9 cellular contexts compared by ENCODE assay signal in genomic region chr2:96251721-96252292, GRCh38. TPM values are rescaled to one million over a fixed set of nuclear protein-coding genes. Genes with fewer than 3 reads are reported as not detected.
DNase-seq lines count a peak whose midpoint lies in the region; ATAC-seq, FAIRE-seq and TF ChIP-seq lines count a peak whose summit lies in the region.
"Had no signal": no experiment of that assay in that cellular context is flagged by ENCODE, and none has a peak within 500 bp of the region (broad histone marks: within the 10 kb centered on the region; RNA-seq: fewer than 3 reads in every experiment).

No MANE protein-coding gene starts in this region.

- in situ Hi-C loops in Caki2 (cut with HindIII; ENCODE audit: low pct_unique_long_range_greater_than_20kb, low sequenced_read_pairs) = no loop called here
- in situ Hi-C loops in Panc1 (cut with HindIII; ENCODE audit: low pct_unique_long_range_greater_than_20kb, low sequenced_read_pairs) = loop anchor here (25.0 kb wide), 1 partner anchor 90 kb away; no protein-coding TSS in a partner anchor

- H3K4me3 ChIP-seq in Panc1 (ENCODE audit: low read depth in 2 of 2, low read length in 2 of 2) = no peak overlapping the region

- peak; percentile 95 for DNase-seq in Caki2 (ENCODE audit: low read depth)
- no peak for DNase-seq in Panc1 (ENCODE audit: low read depth, low spot score)
- DNase-seq in lung microvascular endothelial cell (ENCODE audit: low read depth in 2 of 2) = peak; percentile 94 to 95
- no peak for DNase-seq in GM19239 (ENCODE audit: insufficient read length, low spot score)
- no peak for DNase-seq in SIG-M5 (lab: John Stamatoyannopoulos, UW)
- DNase-seq in NOMO-1 (lab: John Stamatoyannopoulos, UW; ENCODE audit: unreplicated experiment in 2 of 2) = no peak

- TF ChIP-seq CTCF in Panc1 (IDR thresholded peaks at IDR 0.05) = no peak

- no peaks in the 10 kb centered on the region for H3K27me3 Mint-ChIP-seq in dendritic cell treated with granulocyte-macrophage colony-stimulating factor and Interleukin-4, amounts not matched to agents 40 ng/mL and 50 ng/mL, for 4 days

- CTCF ChIA-PET in Panc1 (lab: Charles Lee) = no interaction called here

- no peaks in the 10 kb centered on the region for H3K27me3 ChIP-seq in Panc1 (ENCODE audit: control insufficient read depth, insufficient read depth, low read length)

- H3K9me3 ChIP-seq in Panc1 (ENCODE audit: control insufficient read depth, insufficient read depth, low read depth, low read length) = no peaks in the 10 kb centered on the region

- peaks cover 10% of the 10 kb centered on the region; the same call in 1 of the 2 replicates for H3K36me3 ChIP-seq in Panc1 (ENCODE audit: control insufficient read depth, insufficient read depth, low read length)

- peak overlapping the region; percentile 99 for H3K27ac Mint-ChIP-seq in dendritic cell treated with granulocyte-macrophage colony-stimulating factor and Interleukin-4, amounts not matched to agents 40 ng/mL and 50 ng/mL, for 4 days

- no peak overlapping the region for H3K27ac ChIP-seq in Panc1 (ENCODE audit: low read length)

- no peak overlapping the region for H3K4me3 Mint-ChIP-seq in dendritic cell treated with granulocyte-macrophage colony-stimulating factor and Interleukin-4, amounts not matched to agents 40 ng/mL and 50 ng/mL, for 4 days

- H3K4me1 ChIP-seq in Panc1 (ENCODE audit: control insufficient read depth, insufficient read depth, low read length) = no peaks in the 10 kb centered on the region

- ATAC-seq in Panc1 (peak; percentile 37; the same call in 1 of the 2 replicates), GM21528 (IDR thresholded peaks at IDR 0.05; ENCODE audit: low FRiP score, unreplicated experiment) (no peak)

- H3K36me3 Mint-ChIP-seq in dendritic cell treated with granulocyte-macrophage colony-stimulating factor and Interleukin-4, amounts not matched to agents 40 ng/mL and 50 ng/mL, for 4 days (ENCODE audit: low read depth) = peaks cover 89% of the 10 kb centered on the region

- POLR2A ChIA-PET in Panc1 (lab: Charles Lee) = no interaction called here

- H3K4me1 Mint-ChIP-seq in dendritic cell treated with granulocyte-macrophage colony-stimulating factor and Interleukin-4, amounts not matched to agents 40 ng/mL and 50 ng/mL, for 4 days (ENCODE audit: low read depth) = peaks cover 95% of the 10 kb centered on the region

- no peaks in the 10 kb centered on the region for H3K9me3 Mint-ChIP-seq in dendritic cell treated with granulocyte-macrophage colony-stimulating factor and Interleukin-4, amounts not matched to agents 40 ng/mL and 50 ng/mL, for 4 days

- intact Hi-C loops in Panc1 (cut with micrococcal nuclease; ENCODE audit: unreplicated experiment) = no loop called here
- intact Hi-C loops in dendritic cell treated with granulocyte-macrophage colony-stimulating factor and Interleukin-4, amounts not matched to agents 40 ng/mL and 50 ng/mL, for 4 days (cut with micrococcal nuclease) = no loop called here

- TSS peak; percentile 17 for BruUV-seq in Panc1 (replicated peaks; lab: Mats Ljungman, UMichigan)

- no peak for FAIRE-seq in GM19239 (lab: Jason Lieb, UNC)
- FAIRE-seq: frontal cortex had no signal

RNA-seq across cellular contexts. Expression of gene TMEM127, which starts 14.0 kb away (rescaled TPM):
- total RNA-seq in Caki2 (2014; rRNA removed; shearing (Covaris generic); ENCODE audit: low replicate concordance) = 17.4 and 29.8 TPM in 2 replicates
- total RNA-seq in Panc1 (2021; ENCODE audit: unreplicated experiment) (63.1 TPM), lung microvascular endothelial cell (16.8 and 23.2 TPM in 2 replicates)
- 48.7 TPM for polyA plus RNA-seq in Panc1 (2012; ENCODE audit: insufficient read length)

RNA-seq across cellular contexts. Expression of gene CIAO1, which starts 14.2 kb away (rescaled TPM):
- 119 and 148 TPM in 2 replicates for total RNA-seq in Caki2 (2014; rRNA removed; shearing (Covaris generic); ENCODE audit: low replicate concordance)
- total RNA-seq in Panc1 (2021; ENCODE audit: unreplicated experiment) = 85.5 TPM
- 77.4 TPM for polyA plus RNA-seq in Panc1 (2012; ENCODE audit: insufficient read length)
- total RNA-seq in lung microvascular endothelial cell = 59.3 and 89.5 TPM in 2 replicates

RNA-seq across cellular contexts. Expression of gene STARD7, which starts 43.2 kb away (rescaled TPM):
- 118 and 156 TPM in 2 replicates for total RNA-seq in Caki2 (2014; rRNA removed; shearing (Covaris generic); ENCODE audit: low replicate concordance)
- 133 TPM for total RNA-seq in Panc1 (2021; ENCODE audit: unreplicated experiment)
- polyA plus RNA-seq in Panc1 (2012; ENCODE audit: insufficient read length) = 66.9 TPM
- 191 and 262 TPM in 2 replicates for total RNA-seq in lung microvascular endothelial cell

RNA-seq across cellular contexts. Expression of gene SNRNP200, which starts 53.5 kb away (rescaled TPM):
- total RNA-seq in Caki2 (2014; rRNA removed; shearing (Covaris generic); ENCODE audit: low replicate concordance) = 73.7 and 74.0 TPM in 2 replicates
- 231 TPM for total RNA-seq in Panc1 (2021; ENCODE audit: unreplicated experiment)
- 251 TPM for polyA plus RNA-seq in Panc1 (2012; ENCODE audit: insufficient read length)
- total RNA-seq in lung microvascular endothelial cell = 40.5 and 42.1 TPM in 2 replicates

Comparison
In these comparisons a context has a peak if more than half of its experiments do, and no peak if none do; other contexts are left out.
1. DNase-seq: peak in Caki2 (single experiment) and lung microvascular endothelial cell (2 of 2); none in Panc1 (single experiment), GM19239 (single experiment), SIG-M5 (single experiment) and NOMO-1 (0 of 2).